8 cellular contexts compared by ENCODE assay signal in genomic region chr2:127106998-127107621, GRCh38. TPM values are rescaled to one million over a fixed set of nuclear protein-coding genes. Genes with fewer than 3 reads are reported as not detected.
A peak's percentile ranks its signal among the peaks of the same experiment; 100 is the strongest.
DNase-seq lines count a peak whose midpoint lies in the region; ATAC-seq and TF ChIP-seq lines count a peak whose summit lies in the region.

A gene with protein sequence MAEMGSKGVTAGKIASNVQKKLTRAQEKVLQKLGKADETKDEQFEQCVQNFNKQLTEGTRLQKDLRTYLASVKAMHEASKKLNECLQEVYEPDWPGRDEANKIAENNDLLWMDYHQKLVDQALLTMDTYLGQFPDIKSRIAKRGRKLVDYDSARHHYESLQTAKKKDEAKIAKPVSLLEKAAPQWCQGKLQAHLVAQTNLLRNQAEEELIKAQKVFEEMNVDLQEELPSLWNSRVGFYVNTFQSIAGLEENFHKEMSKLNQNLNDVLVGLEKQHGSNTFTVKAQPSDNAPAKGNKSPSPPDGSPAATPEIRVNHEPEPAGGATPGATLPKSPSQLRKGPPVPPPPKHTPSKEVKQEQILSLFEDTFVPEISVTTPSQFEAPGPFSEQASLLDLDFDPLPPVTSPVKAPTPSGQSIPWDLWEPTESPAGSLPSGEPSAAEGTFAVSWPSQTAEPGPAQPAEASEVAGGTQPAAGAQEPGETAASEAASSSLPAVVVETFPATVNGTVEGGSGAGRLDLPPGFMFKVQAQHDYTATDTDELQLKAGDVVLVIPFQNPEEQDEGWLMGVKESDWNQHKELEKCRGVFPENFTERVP (minus strand): TSS chr2:127107154. CDS start chr2:127106943, 211 bp downstream.

- H3K4me3 ChIP-seq in SJCRH30 (peak within 1 kb of the TSS; percentile 72), gastroesophageal sphincter (peak within 1 kb of the TSS; percentile 66 to 90), neutrophil (ENCODE audit: low read depth in 1 of 2, low read length in 1 of 2) (peak within 1 kb of the TSS; percentile 58 to 59)

- H3K4me1 ChIP-seq in SJCRH30 (peaks cover 41% of the 10 kb centered on the region), gastroesophageal sphincter (peaks cover 0 to 54% (median 13%) of the 10 kb centered on the region in 3 donors), neutrophil (ENCODE audit: control insufficient read depth in 1 of 2, insufficient read depth in 1 of 2, low read depth in 1 of 2, low read length in 1 of 2) (peaks cover 20 to 22% of the 10 kb centered on the region in 2 experiments)

- H3K27ac Mint-ChIP-seq in activated naive CD4-positive, alpha-beta T cell treated with anti-CD3 and anti-CD28 coated beads, Interleukin-2, amount 10 ng/mL, durations not matched to agents 7 days and 5 days = peak within 1 kb of the TSS; percentile 68

- no peaks in the 10 kb centered on the region for H3K36me3 Mint-ChIP-seq in activated naive CD4-positive, alpha-beta T cell treated with anti-CD3 and anti-CD28 coated beads, Interleukin-2, amount 10 ng/mL, durations not matched to agents 7 days and 5 days

- 0 to 13% methylated on average over 1 to 3 of the region's 77 CpGs for WGBS in gastroesophageal sphincter (ENCODE audit: low coverage in 1 of 2), 2 donors

- no peak for TF ChIP-seq EP300 in gastroesophageal sphincter (IDR thresholded peaks at IDR 0.05)

- CTCF ChIA-PET in activated naive CD4-positive, alpha-beta T cell treated with anti-CD3 and anti-CD28 coated beads, Interleukin-2, amount 10 ng/mL, durations not matched to agents 7 days and 5 days (lab: Charles Lee) = interaction anchor here (0.8 to 1.3 kb wide), 2 partner anchors 26 to 39 kb away, joined by 3 to 4 read pairs; no protein-coding TSS in a partner anchor

- H3K36me3 ChIP-seq in SJCRH30 (no peaks in the 10 kb centered on the region), gastroesophageal sphincter (no peaks in the 10 kb centered on the region), neutrophil (no peaks in the 10 kb centered on the region)

- H3K4me3 Mint-ChIP-seq in activated naive CD4-positive, alpha-beta T cell treated with anti-CD3 and anti-CD28 coated beads, Interleukin-2, amount 10 ng/mL, durations not matched to agents 7 days and 5 days = peak within 1 kb of the TSS; percentile 79

- peak; percentile 63 to 74 for TF ChIP-seq POLR2A in gastroesophageal sphincter (IDR thresholded peaks at IDR 0.05)

- H3K9me3 ChIP-seq in SJCRH30 (replicated peaks) (no peaks in the 10 kb centered on the region), gastroesophageal sphincter (no peaks in the 10 kb centered on the region), neutrophil (no peaks in the 10 kb centered on the region)

- DNase-seq in DMS53 (lab: John Stamatoyannopoulos, UW) (peak; percentile 99), HuH-7.5 (ENCODE audit: low spot score) (peak; percentile 93), SJCRH30 (peak; percentile 87 to 89)
- peak; percentile 89 for DNase-seq in activated naive CD4-positive, alpha-beta T cell treated with anti-CD3 and anti-CD28 coated beads, Interleukin-2, amount 10 ng/mL, durations not matched to agents 7 days and 5 days

- TF ChIP-seq CTCF in gastroesophageal sphincter (IDR thresholded peaks at IDR 0.05) (peak in 2 of 4 experiments; percentile 8 to 13), neutrophil (IDR thresholded peaks at IDR 0.05) (no peak), subcutaneous adipose tissue (IDR thresholded peaks at IDR 0.05; ENCODE audit: low read depth) (no peak)

- no peaks in the 10 kb centered on the region for H3K27me3 ChIP-seq in SJCRH30
- no peaks in the 10 kb centered on the region for H3K27me3 ChIP-seq in gastroesophageal sphincter
- H3K27me3 ChIP-seq in neutrophil = peaks cover 88% of the 10 kb centered on the region

- peaks cover 78% of the 10 kb centered on the region for H3K27me3 Mint-ChIP-seq in activated naive CD4-positive, alpha-beta T cell treated with anti-CD3 and anti-CD28 coated beads, Interleukin-2, amount 10 ng/mL, durations not matched to agents 7 days and 5 days

- peaks cover 10% of the 10 kb centered on the region for H3K4me1 Mint-ChIP-seq in activated naive CD4-positive, alpha-beta T cell treated with anti-CD3 and anti-CD28 coated beads, Interleukin-2, amount 10 ng/mL, durations not matched to agents 7 days and 5 days

- peak; percentile 93 for ATAC-seq in GM21529 (IDR thresholded peaks at IDR 0.05; ENCODE audit: unreplicated experiment)
- peak; percentile 88 for ATAC-seq in gastroesophageal sphincter

- H3K9me3 Mint-ChIP-seq in activated naive CD4-positive, alpha-beta T cell treated with anti-CD3 and anti-CD28 coated beads, Interleukin-2, amount 10 ng/mL, durations not matched to agents 7 days and 5 days = no peaks in the 10 kb centered on the region

- H3K27ac ChIP-seq in SJCRH30 (peak within 1 kb of the TSS; percentile 72), gastroesophageal sphincter (peak within 1 kb of the TSS; percentile 30 to 90 (median 84)), neutrophil (no peak within 1 kb of the TSS)

RNA-seq across cellular contexts. Expression of the gene that starts here (rescaled TPM):
- 87.6 and 90.4 TPM in 2 replicates for total RNA-seq in SJCRH30 (2014; rRNA removed; shearing (Covaris generic))
- 100 to 1,000 TPM in 1 of 4 donors, 10 to 100 TPM in 3; 36.1 to 101 (median 53.9) TPM for total RNA-seq in gastroesophageal sphincter
- 100 to 1,000 TPM in 1 of 4 donors, 10 to 100 TPM in 3; 53.3 to 134 (median 55.4) TPM for total RNA-seq in subcutaneous adipose tissue
